In genomic region chr6:107418118-107418517, GRCh38 we compare ENCODE assay signal across 9 cellular contexts. TPM values are rescaled to one million over a fixed set of nuclear protein-coding genes. Genes with fewer than 3 reads are reported as not detected.
DNase-seq lines count a peak whose midpoint lies in the region; ATAC-seq and TF ChIP-seq lines count a peak whose summit lies in the region.
"Had no signal": no experiment of that assay in that cellular context is flagged by ENCODE, and none has a peak within 500 bp of the region (broad histone marks: within the 10 kb centered on the region; RNA-seq: fewer than 3 reads in every experiment).

No MANE protein-coding gene starts in this region.

- H3K9ac ChIP-seq in HCT116 (ENCODE audit: low read length) = no peak overlapping the region

- no peaks in the 10 kb centered on the region for H3K4me1 ChIP-seq in HCT116 (ENCODE audit: control insufficient read depth in 1 of 2, insufficient read depth in 2 of 2, low read length in 2 of 2)

- no peaks in the 10 kb centered on the region for H3K36me3 ChIP-seq in HCT116 (ENCODE audit: control insufficient read depth in 1 of 2, insufficient read depth in 2 of 2, low read length in 2 of 2)

- H3K4me3 Mint-ChIP-seq in CD14-positive monocyte (no peak overlapping the region), glutamatergic neuron (ENCODE audit: unreplicated experiment) (no peak overlapping the region)
- H3K4me3 Mint-ChIP-seq: naive B cell had no signal

- no peaks in the 10 kb centered on the region for H3K9me2 ChIP-seq in HCT116 (ENCODE audit: insufficient read depth)

- ATAC-seq in HCT116 (peak; percentile 84), SK-N-SH treated with all-trans-retinoic acid at 6 μM for 48 hours (peak; percentile 74; the same call in 2 of the 3 replicates), GM18517 (IDR thresholded peaks at IDR 0.05; ENCODE audit: unreplicated experiment) (no peak)

- no peak overlapping the region for H3K4me2 ChIP-seq in HCT116 (ENCODE audit: low read length)

- RAD21 ChIA-PET in HCT116 (lab: Charles Lee; ENCODE audit: low non-redundant PET in 1 of 2, low total read pairs in 2 of 2, uncharacterized antibody in 2 of 2, unreplicated experiment in 2 of 2) = no interaction called here

- DNase-seq in CD14-positive monocyte (ENCODE audit: low spot score) (no peak), HCT116 (ENCODE audit: low read depth, low spot score) (no peak), glutamatergic neuron (no peak), KG1 (lab: John Stamatoyannopoulos, UW) (no peak), NCI-H1417 (lab: John Stamatoyannopoulos, UW) (no peak), putamen (ENCODE audit: low spot score) (no peak)
- DNase-seq: naive B cell had no signal

- H3K4me1 Mint-ChIP-seq in CD14-positive monocyte (peaks cover 2% of the 10 kb centered on the region), glutamatergic neuron (ENCODE audit: low read depth, unreplicated experiment) (no peaks in the 10 kb centered on the region)

- H3K36me3 Mint-ChIP-seq in CD14-positive monocyte (peaks cover 2 to 3% of the 10 kb centered on the region in 2 donors), glutamatergic neuron (ENCODE audit: unreplicated experiment) (peaks cover 4% of the 10 kb centered on the region)

- no peak overlapping the region for H2AFZ ChIP-seq in HCT116 (ENCODE audit: low read depth, low read length, poor library complexity, severe bottlenecking)

- no peaks in the 10 kb centered on the region for H3K9me3 ChIP-seq in HCT116 (ENCODE audit: control insufficient read depth in 1 of 2, insufficient read depth in 1 of 2, low read depth in 1 of 2, low read length in 2 of 2)

- no peak for TF ChIP-seq POLR2A in HCT116 (IDR thresholded peaks at IDR 0.05; ENCODE audit: borderline replicate concordance, extremely low read depth, insufficient read depth, insufficient read length)

- TF ChIP-seq CTCF in CD14-positive monocyte (IDR thresholded peaks at IDR 0.05) (peak; percentile 17), HCT116 (IDR thresholded peaks at IDR 0.05 in 2 of 3, conservative IDR thresholded peaks at IDR 0.05 in 1 of 3; ENCODE audit: borderline replicate concordance in 1 of 3, insufficient read depth in 1 of 3, low read depth in 2 of 3, low read length in 2 of 3) (peak; percentile 6 to 58 (median 55); a peak in 4 of 6 replicates), glutamatergic neuron (IDR thresholded peaks at IDR 0.05; ENCODE audit: partially characterized antibody, unreplicated experiment) (peak; percentile 18)

- no peak overlapping the region for H3K27ac Mint-ChIP-seq in CD14-positive monocyte
- no peak overlapping the region for H3K27ac Mint-ChIP-seq in glutamatergic neuron (ENCODE audit: unreplicated experiment)

- CTCF ChIA-PET in HCT116 (lab: Charles Lee) = interaction anchor here (1.0 kb wide), 1 partner anchor 114 kb away, joined by 3 read pairs; no protein-coding TSS in a partner anchor

- peak; percentile 35; the same call in 1 of the 2 replicates for TF ChIP-seq RAD21 in HCT116 (IDR thresholded peaks at IDR 0.05; ENCODE audit: low read depth)

- H3K4me3 ChIP-seq in HCT116 (replicated peaks in 1 of 2; ENCODE audit: low read depth in 1 of 2, low read length in 2 of 2) = no peak overlapping the region

- H3K79me2 ChIP-seq in HCT116 (ENCODE audit: insufficient read depth, low read length) = peaks cover 15% of the 10 kb centered on the region

- H3K27ac ChIP-seq in HCT116 (ENCODE audit: low read depth, low read length) = no peak overlapping the region

- no peaks in the 10 kb centered on the region for H3K27me3 ChIP-seq in HCT116 (ENCODE audit: insufficient read depth, low read length)

- peaks cover 0 to 5% (median 0%) of the 10 kb centered on the region in 3 donors for H3K27me3 Mint-ChIP-seq in CD14-positive monocyte (ENCODE audit: low read depth in 3 of 3)
- H3K27me3 Mint-ChIP-seq in glutamatergic neuron (ENCODE audit: unreplicated experiment) = no peaks in the 10 kb centered on the region
- H3K27me3 Mint-ChIP-seq: naive B cell had no signal

- H4K20me1 ChIP-seq in HCT116 (ENCODE audit: insufficient read depth) = no peaks in the 10 kb centered on the region

- no TSS peak for BruUV-seq in HCT116 (replicated peaks; lab: Mats Ljungman, UMichigan)

- POLR2A ChIA-PET in HCT116 (lab: Charles Lee) = no interaction called here

- no peaks in the 10 kb centered on the region for H3K9me3 Mint-ChIP-seq in CD14-positive monocyte
- no peaks in the 10 kb centered on the region for H3K9me3 Mint-ChIP-seq in glutamatergic neuron (ENCODE audit: unreplicated experiment)
- H3K9me3 Mint-ChIP-seq: naive B cell had no signal

- intact Hi-C loops in CD14-positive monocyte (cut with micrococcal nuclease) = no loop called here
- intact Hi-C loops in HCT116 (cut with micrococcal nuclease) = no loop called here

TF ChIP-seq in HCT116, 20 proteins besides CTCF, POLR2A, EP300 and RAD21 (continues in another document):
- TF ChIP-seq SP1 (IDR thresholded peaks at IDR 0.05; ENCODE audit: low read depth) = no peak
- no peak for TF ChIP-seq MAX (IDR thresholded peaks at IDR 0.05)
- TF ChIP-seq POLR2AphosphoS5 (IDR thresholded peaks at IDR 0.05; ENCODE audit: low read depth, low read length) = no peak
- TF ChIP-seq SIN3A (IDR thresholded peaks at IDR 0.05; ENCODE audit: low read depth) = no peak
- TF ChIP-seq REST (IDR thresholded peaks at IDR 0.05; ENCODE audit: low read depth) = no peak
- no peak for TF ChIP-seq CBX3 (IDR thresholded peaks at IDR 0.05; ENCODE audit: low read depth)
- TF ChIP-seq EZH2 (IDR thresholded peaks at IDR 0.05) = no peak
- TF ChIP-seq JUND (IDR thresholded peaks at IDR 0.05) = no peak

TF ChIP-seq in SK-N-SH treated with all-trans-retinoic acid at 6 μM for 48 hours, 23 proteins besides CTCF, POLR2A, EP300 and RAD21 (continues in another document):
- TF ChIP-seq ZFP30 (CRISPR knock-in tag; IDR thresholded peaks at IDR 0.05) (no peak), ZFP3 (CRISPR knock-in tag; IDR thresholded peaks at IDR 0.05) (no peak), CREB5 (CRISPR knock-in tag; IDR thresholded peaks at IDR 0.05; ENCODE audit: low read depth) (no peak), RARB (CRISPR knock-in tag; IDR thresholded peaks at IDR 0.05) (no peak), POU6F1 (CRISPR knock-in tag; IDR thresholded peaks at IDR 0.05; ENCODE audit: borderline replicate concordance, low read depth) (no peak), OSR1 (CRISPR knock-in tag; IDR thresholded peaks at IDR 0.05) (no peak), PATZ1 (CRISPR knock-in tag; IDR thresholded peaks at IDR 0.05; ENCODE audit: borderline replicate concordance) (no peak), ZNF565 (CRISPR knock-in tag; conservative IDR thresholded peaks at IDR 0.05; ENCODE audit: low read depth) (no peak), PPARA (CRISPR knock-in tag; IDR thresholded peaks at IDR 0.05; ENCODE audit: borderline replicate concordance) (no peak), ZNF8 (CRISPR knock-in tag; IDR thresholded peaks at IDR 0.05) (no peak), ZC3H10 (CRISPR knock-in tag; IDR thresholded peaks at IDR 0.05) (no peak), TCF4 (CRISPR knock-in tag; IDR thresholded peaks at IDR 0.05; ENCODE audit: borderline replicate concordance) (no peak), TOX (CRISPR knock-in tag; IDR thresholded peaks at IDR 0.05; ENCODE audit: borderline replicate concordance) (no peak)

RNA-seq across cellular contexts. Expression of gene PDSS2, which starts 41.2 kb away (rescaled TPM):
- polyA plus RNA-seq in CD14-positive monocyte = 10 to 100 TPM; 13.3 to 13.9 TPM
- total RNA-seq in HCT116 (2021; ENCODE audit: unreplicated experiment) (12.2 TPM), glutamatergic neuron (ENCODE audit: unreplicated experiment) (6.5 TPM)
- 6.2 and 7.7 TPM in 2 replicates for polyA plus RNA-seq in HCT116 (2012)
